ENCODE assay signal across 8 cellular contexts in genomic region chr1:12616709-12617373, GRCh38. TPM values are rescaled to one million over a fixed set of nuclear protein-coding genes. Genes with fewer than 3 reads are reported as not detected.
DNase-seq lines count a peak whose midpoint lies in the region; ATAC-seq and TF ChIP-seq lines count a peak whose summit lies in the region.

No MANE protein-coding gene starts in this region.

- H3K27me3 ChIP-seq in WERI-Rb-1 (ENCODE audit: insufficient read depth, low read depth, severe bottlenecking) (peaks cover 83% of the 10 kb centered on the region), ectodermal cell (ENCODE audit: control insufficient read depth, insufficient read depth, low read length, poor library complexity, severe bottlenecking) (peaks cover 57% of the 10 kb centered on the region), mucosa of stomach (ENCODE audit: control insufficient read depth, insufficient read depth, low read length) (no peaks in the 10 kb centered on the region)

- H3K36me3 ChIP-seq in WERI-Rb-1 (no peaks in the 10 kb centered on the region), ectodermal cell (ENCODE audit: control insufficient read depth, insufficient read depth, low read length) (no peaks in the 10 kb centered on the region), mucosa of stomach (ENCODE audit: control insufficient read depth, insufficient read depth, low read length) (no peaks in the 10 kb centered on the region)

- H3K4me1 ChIP-seq in ectodermal cell (ENCODE audit: control insufficient read depth, insufficient read depth, low read length) (peaks cover 39% of the 10 kb centered on the region), mucosa of stomach (ENCODE audit: control insufficient read depth, insufficient read depth, low read length) (peaks cover 44% of the 10 kb centered on the region)

- no peaks in the 10 kb centered on the region for H3K9me3 ChIP-seq in WERI-Rb-1 (ENCODE audit: severe bottlenecking)
- no peaks in the 10 kb centered on the region for H3K9me3 ChIP-seq in ectodermal cell (ENCODE audit: control insufficient read depth, low read length)
- no peaks in the 10 kb centered on the region for H3K9me3 ChIP-seq in mucosa of stomach (ENCODE audit: control insufficient read depth, low read length)

- DNase-seq in HK-2 (ENCODE audit: unreplicated experiment): peak; percentile 27
- no peak for DNase-seq in WERI-Rb-1
- peak; percentile 65 for DNase-seq in ureter (ENCODE audit: low spot score)
- DNase-seq in AML-193 (lab: John Stamatoyannopoulos, UW): no peak
- no peak for DNase-seq in 8988T

- H3K4me3 ChIP-seq in WERI-Rb-1 (ENCODE audit: low read depth, low read length) (0 out of 2 replicates have a peak overlapping the region, but pooled peaks have one; percentile 7), ectodermal cell (ENCODE audit: insufficient read depth, low read depth, low read length) (peak overlapping the region; percentile 72), mucosa of stomach (ENCODE audit: low read length) (peak overlapping the region; percentile 79)

- H3K9ac ChIP-seq in mucosa of stomach (ENCODE audit: low read length): peak overlapping the region; percentile 92

- ATAC-seq in HG02884 (IDR thresholded peaks at IDR 0.05; ENCODE audit: unreplicated experiment): no peak

- WGBS in ectodermal cell, 2 experiments: 0 to 1% methylated on average over 53 of the region's 53 CpGs

- TF ChIP-seq CTCF in WERI-Rb-1 (IDR thresholded peaks at IDR 0.05; ENCODE audit: low read depth, low read length): no peak

- H3K27ac ChIP-seq in WERI-Rb-1 (no peak overlapping the region), ectodermal cell (ENCODE audit: insufficient read depth, low read depth, low read length, poor library complexity, severe bottlenecking) (no peak overlapping the region)

RNA-seq across cellular contexts. Expression of gene DHRS3, which starts 1.2 kb away (rescaled TPM):
- 1.4 TPM for polyA plus RNA-seq in ectodermal cell (2013, experiment 1 of 4)
- 1.6 TPM for polyA plus RNA-seq in ectodermal cell (2013, experiment 2 of 4)
- 0.64 TPM for polyA plus RNA-seq in ectodermal cell (2013, experiment 3 of 4)
- 1.8 TPM for polyA plus RNA-seq in ectodermal cell (2013, experiment 4 of 4)
- 237 TPM for total RNA-seq in ureter

RNA-seq across cellular contexts. Expression of gene AADACL4, which starts 27.0 kb away (rescaled TPM):
- not detected for polyA plus RNA-seq in ectodermal cell (2013, experiment 1 of 4)
- not detected for polyA plus RNA-seq in ectodermal cell (2013, experiment 2 of 4)
- not detected for polyA plus RNA-seq in ectodermal cell (2013, experiment 3 of 4)
- not detected for polyA plus RNA-seq in ectodermal cell (2013, experiment 4 of 4)
- total RNA-seq in ureter: not detected

Comparison
In these comparisons a context has a peak if more than half of its experiments do, and no peak if none do; other contexts are left out.
1. DNase-seq: peak in HK-2 (single experiment) and ureter (single experiment); none in WERI-Rb-1 (single experiment), AML-193 (0 of 2) and 8988T (single experiment).
2. H3K4me3 ChIP-seq: peak in every context shown above with its lines; median percentile 79 in mucosa of stomach; 72 in ectodermal cell; 7 in WERI-Rb-1.